Comparison of ENCODE assay signal across 22 cellular contexts in the genomic region with DNA sequence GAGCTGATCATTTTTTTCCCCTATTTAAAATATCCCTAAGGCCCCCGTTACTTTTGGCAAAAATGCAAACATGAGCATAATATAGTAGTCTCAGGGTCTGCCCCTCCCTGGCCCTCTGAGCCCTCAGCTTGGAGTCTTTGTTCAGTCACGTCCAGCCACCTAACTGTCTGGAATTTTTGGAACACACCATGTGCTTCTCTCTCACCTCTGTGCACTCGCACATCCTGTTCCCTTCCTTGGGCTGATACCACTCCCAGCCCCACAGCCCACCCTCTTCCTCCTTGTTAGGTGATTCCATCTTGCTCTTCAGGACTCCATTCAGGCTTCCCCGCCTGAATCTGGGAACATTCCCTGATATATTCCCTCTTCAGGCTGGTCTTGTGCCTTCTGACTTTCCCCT. TPM values are rescaled to one million over a fixed set of nuclear protein-coding genes. Genes with fewer than 3 reads are reported as not detected.
DNase-seq lines count a peak whose midpoint lies in the region; ATAC-seq and TF ChIP-seq lines count a peak whose summit lies in the region.
"Had no signal": no experiment of that assay in that cellular context is flagged by ENCODE, and none has a peak within 500 bp of the region (broad histone marks: within the 10 kb centered on the region; RNA-seq: fewer than 3 reads in every experiment).

No MANE protein-coding gene starts in this region.

- no peak for TF ChIP-seq POLR2A in esophagus muscularis mucosa (IDR thresholded peaks at IDR 0.05; ENCODE audit: low read depth)

- no peak overlapping the region for H2AFZ ChIP-seq in PC-9

- CTCF ChIA-PET in PC-9 (lab: Charles Lee) = interaction anchor here (0.6 kb wide), 1 partner anchor 41 kb away, joined by 3 read pairs; no protein-coding TSS in a partner anchor

- H3K4me3 Mint-ChIP-seq in progenitor cell of endocrine pancreas (ENCODE audit: low read depth) = no peak overlapping the region
- H3K4me3 Mint-ChIP-seq: CD14-positive monocyte; CD4-positive, alpha-beta memory T cell; CD4-positive, CD25-positive, alpha-beta regulatory T cell; CD8-positive, alpha-beta memory T cell had no signal

- no TSS peak for BruUV-seq in PC-9 (replicated peaks; lab: Mats Ljungman, UMichigan)

- no peaks in the 10 kb centered on the region for H3K79me2 ChIP-seq in PC-9 (ENCODE audit: low read depth)

- H3K4me1 ChIP-seq in esophagus muscularis mucosa = no peaks in the 10 kb centered on the region
- no peaks in the 10 kb centered on the region for H3K4me1 ChIP-seq in PC-9 (replicated peaks; ENCODE audit: insufficient read depth)
- H3K4me1 ChIP-seq: BE2C, BLaER1 had no signal

- H3K36me3 Mint-ChIP-seq in progenitor cell of endocrine pancreas (ENCODE audit: insufficient read depth) = peaks cover 19% of the 10 kb centered on the region

- DNase-seq in esophagus muscularis mucosa (ENCODE audit: extremely low spot score) (peak; percentile 53), progenitor cell of endocrine pancreas (ENCODE audit: low spot score, unreplicated experiment) (no peak), NCI-H748 (lab: John Stamatoyannopoulos, UW; ENCODE audit: unreplicated experiment) (no peak), PC-9 (no peak)
- DNase-seq: 8988T; ACHN; BE2C; C1 segment of cervical spinal cord; CD4-positive, alpha-beta memory T cell; CD4-positive, CD25-positive, alpha-beta regulatory T cell; CD8-positive, alpha-beta memory T cell; COR-L47; DMS 273 treated with DMSO at 0.1 percent for 48 hours; DMS153; DMS53; DND-41; EL; GDM1 had no signal

- peak overlapping the region; percentile 8 for H3K27ac Mint-ChIP-seq in progenitor cell of endocrine pancreas
- H3K27ac Mint-ChIP-seq: CD4-positive, alpha-beta memory T cell had no signal

- no peak for ATAC-seq in HG02759 (IDR thresholded peaks at IDR 0.05; ENCODE audit: unreplicated experiment)
- ATAC-seq: GM12878 had no signal

- intact Hi-C loops in esophagus muscularis mucosa (cut with DNase I) (no loop called here), PC-9 (cut with micrococcal nuclease; ENCODE audit: unreplicated experiment) (no loop called here)

- no peaks in the 10 kb centered on the region for H4K20me1 ChIP-seq in PC-9 (ENCODE audit: insufficient read depth)
- H4K20me1 ChIP-seq: BLaER1 had no signal

- peaks cover 5 to 46% (median 33%) of the 10 kb centered on the region in 4 donors for H3K36me3 ChIP-seq in esophagus muscularis mucosa
- H3K36me3 ChIP-seq in PC-9 (ENCODE audit: low read depth) = no peaks in the 10 kb centered on the region
- H3K36me3 ChIP-seq: BE2C had no signal

- H3K27me3 ChIP-seq in esophagus muscularis mucosa = no peaks in the 10 kb centered on the region
- H3K27me3 ChIP-seq in PC-9 (ENCODE audit: insufficient read depth, low read depth) = no peaks in the 10 kb centered on the region
- H3K27me3 ChIP-seq: BE2C, BLaER1 had no signal

- H3F3A ChIP-seq in PC-9 (ENCODE audit: insufficient read depth, low read depth) = no peaks in the 10 kb centered on the region

- no peak for TF ChIP-seq EP300 in esophagus muscularis mucosa (IDR thresholded peaks at IDR 0.05)

- peaks cover 11% of the 10 kb centered on the region for H3K9me3 Mint-ChIP-seq in progenitor cell of endocrine pancreas (ENCODE audit: low read depth)
- H3K9me3 Mint-ChIP-seq: CD14-positive monocyte had no signal

- WGBS in esophagus muscularis mucosa = 83% methylated on average over 4 of the region's 4 CpGs

- no peak for TF ChIP-seq CTCF in esophagus muscularis mucosa (IDR thresholded peaks at IDR 0.05)
- no peak for TF ChIP-seq CTCF in progenitor cell of endocrine pancreas (IDR thresholded peaks at IDR 0.05; ENCODE audit: unreplicated experiment)
- TF ChIP-seq CTCF in PC-9 (conservative IDR thresholded peaks at IDR 0.05) = no peak

- no peaks in the 10 kb centered on the region for H3K27me3 Mint-ChIP-seq in progenitor cell of endocrine pancreas
- H3K27me3 Mint-ChIP-seq: CD4-positive, alpha-beta memory T cell; CD4-positive, CD25-positive, alpha-beta regulatory T cell; CD8-positive, alpha-beta memory T cell had no signal

- peaks cover 13% of the 10 kb centered on the region for H3K4me1 Mint-ChIP-seq in progenitor cell of endocrine pancreas (ENCODE audit: low read depth)

- H3K27ac ChIP-seq in esophagus muscularis mucosa (replicated peaks in 1 of 4) (no peak overlapping the region), PC-9 (no peak overlapping the region)
- H3K27ac ChIP-seq: BLaER1 had no signal

- POLR2A ChIA-PET in PC-9 (lab: Charles Lee; ENCODE audit: unreplicated experiment) = no interaction called here

- no peak overlapping the region for H3K4me2 ChIP-seq in PC-9
- H3K4me2 ChIP-seq: BLaER1 had no signal

- H3K9me2 ChIP-seq in PC-9 (ENCODE audit: insufficient read depth) = no peaks in the 10 kb centered on the region

- no peak overlapping the region for H3K4me3 ChIP-seq in esophagus muscularis mucosa
- no peak overlapping the region for H3K4me3 ChIP-seq in PC-9
- H3K4me3 ChIP-seq: BLaER1, GM12878 had no signal

- H3K9me3 ChIP-seq in esophagus muscularis mucosa = no peaks in the 10 kb centered on the region
- H3K9me3 ChIP-seq in PC-9 (ENCODE audit: insufficient read depth, low read depth) = no peaks in the 10 kb centered on the region; the same call in 1 of the 2 replicates
- H3K9me3 ChIP-seq: BE2C, BLaER1 had no signal

RNA-seq across cellular contexts. Expression of gene TDRD7, which starts 16.0 kb away (rescaled TPM):
- 10 to 100 TPM; 15.4 to 22.9 (median 16.4) TPM for total RNA-seq in esophagus muscularis mucosa
- total RNA-seq in progenitor cell of endocrine pancreas = 12.8 and 14.2 TPM in 2 replicates
- total RNA-seq in PC-9 (2021) = 11.9 and 14.2 TPM in 2 replicates
